Comparison of ENCODE assay signal across 8 cellular contexts in genomic region chr6:225121-225721, GRCh38.
DNase-seq lines count a peak whose midpoint lies in the region; ATAC-seq and TF ChIP-seq lines count a peak whose summit lies in the region.

No MANE protein-coding gene starts in this region.

- H3K4me1 Mint-ChIP-seq in activated CD4-positive, alpha-beta memory T cell treated with anti-CD3 and anti-CD28 coated beads, Interleukin-2, amount 10 ng/mL, durations not matched to agents 7 days and 5 days, result peaks cover 82% of the 10 kb centered on the region
- peaks cover 12% of the 10 kb centered on the region for H3K4me1 Mint-ChIP-seq in type B pancreatic cell (ENCODE audit: unreplicated experiment)

- H3K9me3 ChIP-seq in esophagus squamous epithelium, result no peaks in the 10 kb centered on the region
- H3K9me3 ChIP-seq in prostate gland, result no peaks in the 10 kb centered on the region

- H3K36me3 Mint-ChIP-seq in activated CD4-positive, alpha-beta memory T cell treated with anti-CD3 and anti-CD28 coated beads, Interleukin-2, amount 10 ng/mL, durations not matched to agents 7 days and 5 days (ENCODE audit: low read depth), result peaks cover 21% of the 10 kb centered on the region
- H3K36me3 Mint-ChIP-seq in type B pancreatic cell, result no peaks in the 10 kb centered on the region

- DNase-seq in activated CD4-positive, alpha-beta memory T cell treated with anti-CD3 and anti-CD28 coated beads, Interleukin-2, amount 10 ng/mL, durations not matched to agents 7 days and 5 days, result peak; percentile 80
- DNase-seq in esophagus squamous epithelium (lab: John Stamatoyannopoulos, UW) (no peak), prostate gland (ENCODE audit: low spot score) (no peak), H7 (no peak), type B pancreatic cell (ENCODE audit: extremely low spot score, unreplicated experiment) (no peak), NCI-H2196 treated with DMSO at 0.1 percent for 48 hours (lab: John Stamatoyannopoulos, UW; ENCODE audit: unreplicated experiment) (no peak)
- DNase-seq in stimulated activated CD8-positive, alpha-beta memory T cell treated with anti-CD3 and anti-CD28 coated beads, Interleukin-4, amount 100 ng/mL, for 48 hours, result peak; percentile 77

- H3K4me1 ChIP-seq in esophagus squamous epithelium (peaks cover 4 to 29% (median 19%) of the 10 kb centered on the region in 3 donors), prostate gland (replicated peaks) (no peaks in the 10 kb centered on the region)

- intact Hi-C loops in esophagus squamous epithelium (cut with DNase I), result no loop called here
- intact Hi-C loops in prostate gland (cut with DNase I), result no loop called here

- peaks cover 8% of the 10 kb centered on the region for H3K9me3 Mint-ChIP-seq in activated CD4-positive, alpha-beta memory T cell treated with anti-CD3 and anti-CD28 coated beads, Interleukin-2, amount 10 ng/mL, durations not matched to agents 7 days and 5 days
- no peaks in the 10 kb centered on the region for H3K9me3 Mint-ChIP-seq in type B pancreatic cell

- TF ChIP-seq POLR2A in esophagus squamous epithelium (IDR thresholded peaks at IDR 0.05) (no peak), prostate gland (IDR thresholded peaks at IDR 0.05) (no peak)

- TF ChIP-seq CTCF in esophagus squamous epithelium (IDR thresholded peaks at IDR 0.05) (no peak), prostate gland (IDR thresholded peaks at IDR 0.05) (no peak), type B pancreatic cell (conservative IDR thresholded peaks at IDR 0.05) (no peak)

- H3K4me3 Mint-ChIP-seq in activated CD4-positive, alpha-beta memory T cell treated with anti-CD3 and anti-CD28 coated beads, Interleukin-2, amount 10 ng/mL, durations not matched to agents 7 days and 5 days, result peak overlapping the region; percentile 66
- H3K4me3 Mint-ChIP-seq in type B pancreatic cell, result no peak overlapping the region

- WGBS in esophagus squamous epithelium, 2 donors, result 0 to 26% methylated on average over 5 to 7 of the region's 20 CpGs
- WGBS in prostate gland, result 73% methylated on average over 20 of the region's 20 CpGs

- H3K36me3 ChIP-seq in esophagus squamous epithelium (no peaks in the 10 kb centered on the region), prostate gland (no peaks in the 10 kb centered on the region), H7 (replicated peaks; ENCODE audit: control insufficient read depth, insufficient read depth, low read length) (no peaks in the 10 kb centered on the region)

- CTCF ChIA-PET in activated CD4-positive, alpha-beta memory T cell treated with anti-CD3 and anti-CD28 coated beads, Interleukin-2, amount 10 ng/mL, durations not matched to agents 7 days and 5 days (lab: Charles Lee), result interaction anchor here (1.0 to 5.4 kb wide), 5 partner anchors 7 to 210 kb away, joined by 3 to 33 read pairs (median 6); no protein-coding TSS in a partner anchor

- peak; percentile 19 for ATAC-seq in HG02678 (IDR thresholded peaks at IDR 0.05; ENCODE audit: unreplicated experiment)

- H3K27me3 ChIP-seq in esophagus squamous epithelium (peaks cover 0 to 20% (median 0%) of the 10 kb centered on the region in 4 donors), prostate gland (replicated peaks; ENCODE audit: insufficient read depth) (no peaks in the 10 kb centered on the region), H7 (ENCODE audit: control insufficient read depth, insufficient read depth, low read length) (no peaks in the 10 kb centered on the region)

- H3K27ac ChIP-seq in esophagus squamous epithelium, result peak overlapping the region; percentile 48 to 84 (median 79)
- no peak overlapping the region for H3K27ac ChIP-seq in prostate gland

- H3K4me3 ChIP-seq in esophagus squamous epithelium, result peak overlapping the region in 2 of 4 donors; percentile 2 to 42
- no peak overlapping the region for H3K4me3 ChIP-seq in prostate gland
- no peak overlapping the region for H3K4me3 ChIP-seq in H7 (ENCODE audit: insufficient read depth, low read depth, low read length)

- POLR2A ChIA-PET in activated CD4-positive, alpha-beta memory T cell treated with anti-CD3 and anti-CD28 coated beads, Interleukin-2, amount 10 ng/mL, durations not matched to agents 7 days and 5 days (lab: Charles Lee), result interaction anchor here (0.5 to 7.0 kb wide), 22 partner anchors 9 to 264 kb away, joined by 3 to 137 read pairs (median 6); partner anchors contain the start of genes DUSP22 and IRF4

- H3K27me3 Mint-ChIP-seq in activated CD4-positive, alpha-beta memory T cell treated with anti-CD3 and anti-CD28 coated beads, Interleukin-2, amount 10 ng/mL, durations not matched to agents 7 days and 5 days, result peaks cover 7% of the 10 kb centered on the region
- H3K27me3 Mint-ChIP-seq in type B pancreatic cell, result peaks cover 7% of the 10 kb centered on the region

- H3K27ac Mint-ChIP-seq in activated CD4-positive, alpha-beta memory T cell treated with anti-CD3 and anti-CD28 coated beads, Interleukin-2, amount 10 ng/mL, durations not matched to agents 7 days and 5 days, result peak overlapping the region; percentile 91
- H3K27ac Mint-ChIP-seq in type B pancreatic cell, result no peak overlapping the region

Comparison
In these comparisons a context has a peak if more than half of its experiments do, and no peak if none do; other contexts are left out.
1. DNase-seq: peak in activated CD4-positive, alpha-beta memory T cell treated with anti-CD3 and anti-CD28 coated beads, Interleukin-2, amount 10 ng/mL, durations not matched to agents 7 days and 5 days (single experiment) and stimulated activated CD8-positive, alpha-beta memory T cell treated with anti-CD3 and anti-CD28 coated beads, Interleukin-4, amount 100 ng/mL, for 48 hours (single experiment); none in esophagus squamous epithelium (single experiment), prostate gland (single experiment), H7 (single experiment), type B pancreatic cell (single experiment) and NCI-H2196 treated with DMSO at 0.1 percent for 48 hours (single experiment).
2. H3K27ac ChIP-seq: peak in esophagus squamous epithelium (4 of 4); none in prostate gland (0 of 2).